ENCODE assay signal across 8 cellular contexts in genomic region chr3:105473521-105474223, GRCh38.
DNase-seq lines count a peak whose midpoint lies in the region; ATAC-seq and TF ChIP-seq lines count a peak whose summit lies in the region.

No MANE protein-coding gene starts in this region.

- CTCF ChIA-PET in AG04449 (lab: Yijun Ruan, JAX) = interaction anchor here (1.3 kb wide), 1 partner anchor 10 kb away, joined by 5 read pairs; no protein-coding TSS in a partner anchor

- POLR2A ChIA-PET in AG04449 (lab: Yijun Ruan, JAX) = interaction anchor here (0.7 kb wide), 1 partner anchor 72 kb away, joined by 3 read pairs; no protein-coding TSS in a partner anchor

- H3K4me3 ChIP-seq in AG04449 (ENCODE audit: low read depth, low read length) (no peak overlapping the region), fibroblast of mammary gland (ENCODE audit: control insufficient read depth, low read depth, low read length) (no peak overlapping the region)

- DNase-seq in AG04449 (ENCODE audit: low read depth, low spot score) (peak; percentile 80), fibroblast of mammary gland (ENCODE audit: low read depth) (peak; percentile 69), GDM1 (lab: John Stamatoyannopoulos, UW) (no peak), NCI-H2081 (lab: John Stamatoyannopoulos, UW) (no peak)

- TF ChIP-seq CTCF in AG04449 (IDR thresholded peaks at IDR 0.05; ENCODE audit: insufficient read depth, low read length, missing control alignments) (no peak), fibroblast of mammary gland (conservative IDR thresholded peaks at IDR 0.05; ENCODE audit: control insufficient read depth, insufficient read depth, low read depth, low read length) (no peak)

- ATAC-seq in GM19452 (IDR thresholded peaks at IDR 0.05; ENCODE audit: unreplicated experiment) (peak; percentile 53), HG03565 (IDR thresholded peaks at IDR 0.05; ENCODE audit: unreplicated experiment) (peak; percentile 72), HG03520 (IDR thresholded peaks at IDR 0.05; ENCODE audit: unreplicated experiment) (no peak), GM18873 (IDR thresholded peaks at IDR 0.05; ENCODE audit: low FRiP score, unreplicated experiment) (no peak)

Comparison
In these comparisons a context has a peak if more than half of its experiments do, and no peak if none do; other contexts are left out.
1. DNase-seq: peak in AG04449 (single experiment) and fibroblast of mammary gland (single experiment); none in GDM1 (single experiment) and NCI-H2081 (0 of 2).
2. ATAC-seq: peak in GM19452 (single experiment) and HG03565 (single experiment); none in HG03520 (single experiment) and GM18873 (single experiment).